8 cellular contexts compared by ENCODE assay signal in the genomic region with DNA sequence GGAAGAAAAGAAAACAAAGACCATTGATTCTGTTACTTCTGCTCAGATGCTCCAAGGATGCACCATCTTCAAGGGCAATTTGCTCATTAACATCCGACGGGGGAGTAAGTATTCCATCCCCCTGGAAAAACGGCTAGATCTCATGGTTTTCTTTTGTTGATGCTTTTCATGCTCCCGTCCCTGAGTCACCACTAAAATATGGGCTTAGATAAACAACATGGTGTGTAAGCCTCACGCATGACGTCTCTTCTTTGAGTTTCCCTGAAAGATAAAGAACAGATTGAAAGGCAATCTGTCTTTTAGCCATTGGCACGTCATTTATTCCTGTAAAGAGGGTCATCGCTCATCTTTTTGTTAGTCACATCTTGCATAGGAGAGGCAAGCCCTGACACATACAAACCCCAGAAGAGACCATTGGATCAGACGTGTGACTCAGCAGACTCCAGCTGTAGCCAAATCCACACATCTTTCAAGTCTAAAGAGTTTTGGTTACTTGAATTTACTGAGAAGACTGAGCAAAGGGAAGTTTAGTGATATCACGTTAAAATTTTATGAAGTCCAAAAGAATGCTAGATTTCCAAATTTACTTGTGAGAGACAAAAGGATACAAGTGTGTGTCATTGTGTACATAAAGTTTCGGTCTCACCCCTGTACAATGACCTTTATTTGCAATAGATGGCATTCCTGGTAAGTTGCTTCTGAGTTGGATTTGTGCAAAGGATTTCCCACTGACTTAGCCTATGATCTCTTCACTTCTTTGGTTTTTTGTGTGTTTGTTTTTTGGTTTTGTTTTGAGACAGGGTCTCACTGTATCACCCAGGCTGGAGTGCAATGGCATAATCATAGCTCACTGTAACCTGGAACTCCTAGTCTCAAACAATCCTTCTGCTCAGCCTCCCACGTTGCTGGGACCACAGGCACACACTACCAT.
DNase-seq lines count a peak whose midpoint lies in the region; ATAC-seq, FAIRE-seq and TF ChIP-seq lines count a peak whose summit lies in the region.

No MANE protein-coding gene starts in this region.

- peaks cover 60% of the 10 kb centered on the region for H3F3A ChIP-seq in smooth muscle cell (ENCODE audit: low read depth)

- peak overlapping the region; percentile 90 for H3K9ac ChIP-seq in smooth muscle cell (ENCODE audit: low read depth)

- H3K36me3 ChIP-seq in smooth muscle cell (ENCODE audit: low read depth) (no peaks in the 10 kb centered on the region), small intestine (ENCODE audit: control insufficient read depth in 2 of 2, insufficient read depth in 2 of 2, low read length in 2 of 2) (no peaks in the 10 kb centered on the region)

- H2AFZ ChIP-seq in smooth muscle cell (ENCODE audit: low read depth) = no peak overlapping the region

- peak overlapping the region; percentile 97 for H3K27ac ChIP-seq in smooth muscle cell (ENCODE audit: low read depth)
- H3K27ac ChIP-seq in small intestine (ENCODE audit: low read depth in 1 of 2, low read length in 1 of 2) = peak overlapping the region in 1 of 2 donors; percentile 83

- peak overlapping the region; percentile 84 for H3K4me2 ChIP-seq in smooth muscle cell

- 2% methylated on average over 12 of the region's 12 CpGs for WGBS in smooth muscle cell (ENCODE audit: low lambda C conversion rate)
- whole genome bisulfite sequencing in small intestine, 3 donors = 63 to 86% (median 82%) methylated on average over 12 of the region's 12 CpGs

- H3K4me3 Mint-ChIP-seq in glutamatergic neuron (ENCODE audit: unreplicated experiment) = no peak overlapping the region
- no peak overlapping the region for H3K4me3 Mint-ChIP-seq in activated CD4-positive, alpha-beta memory T cell treated with anti-CD3 and anti-CD28 coated beads for 36 hours

- DNase-seq in HCEC 1CT (peak; percentile 99), SW480 (ENCODE audit: low spot score) (peak; percentile 90), glutamatergic neuron (no peak), smooth muscle cell (lab: John Stamatoyannopoulos, UW; ENCODE audit: unreplicated experiment) (no peak), small intestine (no peak), activated gamma-delta T cell (lab: John Stamatoyannopoulos, UW) (no peak)
- no peak for DNase-seq in activated CD4-positive, alpha-beta memory T cell treated with anti-CD3 and anti-CD28 coated beads for 36 hours

- POLR2A ChIA-PET in activated CD4-positive, alpha-beta memory T cell treated with anti-CD3 and anti-CD28 coated beads for 36 hours (lab: Charles Lee) = no interaction called here

- peaks cover 7% of the 10 kb centered on the region for H3K9me3 Mint-ChIP-seq in glutamatergic neuron (ENCODE audit: unreplicated experiment)
- no peaks in the 10 kb centered on the region for H3K9me3 Mint-ChIP-seq in activated CD4-positive, alpha-beta memory T cell treated with anti-CD3 and anti-CD28 coated beads for 36 hours

- peaks cover 27% of the 10 kb centered on the region for H3K79me2 ChIP-seq in smooth muscle cell (ENCODE audit: low read depth)

- no peaks in the 10 kb centered on the region for H4K20me1 ChIP-seq in smooth muscle cell (ENCODE audit: low read depth)

- H3K4me1 ChIP-seq in smooth muscle cell (ENCODE audit: low read depth) (peaks cover 55% of the 10 kb centered on the region), small intestine (ENCODE audit: control insufficient read depth in 2 of 2, insufficient read depth in 1 of 2, low read depth in 1 of 2, low read length in 1 of 2) (no peaks in the 10 kb centered on the region)

- intact Hi-C loops in activated CD4-positive, alpha-beta memory T cell treated with anti-CD3 and anti-CD28 coated beads for 36 hours (cut with micrococcal nuclease) = no loop called here

- H3K9me3 ChIP-seq in smooth muscle cell (replicated peaks; ENCODE audit: low read depth) = no peaks in the 10 kb centered on the region
- H3K9me3 ChIP-seq in small intestine (ENCODE audit: control insufficient read depth, low read depth) = no peaks in the 10 kb centered on the region

- no peak for TF ChIP-seq CTCF in glutamatergic neuron (IDR thresholded peaks at IDR 0.05; ENCODE audit: partially characterized antibody, unreplicated experiment)
- no peak for TF ChIP-seq CTCF in smooth muscle cell (IDR thresholded peaks at IDR 0.05; ENCODE audit: borderline replicate concordance, insufficient read depth, poor library complexity, severe bottlenecking)

- no peak for ATAC-seq in GM21528 (IDR thresholded peaks at IDR 0.05; ENCODE audit: low FRiP score, unreplicated experiment)

- CTCF ChIA-PET in activated CD4-positive, alpha-beta memory T cell treated with anti-CD3 and anti-CD28 coated beads for 36 hours (lab: Charles Lee) = no interaction called here

- H3K27ac Mint-ChIP-seq in glutamatergic neuron (ENCODE audit: unreplicated experiment) = peak overlapping the region; percentile 11
- H3K27ac Mint-ChIP-seq in activated CD4-positive, alpha-beta memory T cell treated with anti-CD3 and anti-CD28 coated beads for 36 hours = no peak overlapping the region

- peaks cover 13% of the 10 kb centered on the region for H3K27me3 Mint-ChIP-seq in glutamatergic neuron (ENCODE audit: unreplicated experiment)
- no peaks in the 10 kb centered on the region for H3K27me3 Mint-ChIP-seq in activated CD4-positive, alpha-beta memory T cell treated with anti-CD3 and anti-CD28 coated beads for 36 hours

- H3K4me3 ChIP-seq in smooth muscle cell = peak overlapping the region; percentile 0
- H3K4me3 ChIP-seq in small intestine (ENCODE audit: low read depth in 1 of 2, low read length in 2 of 2) = no peak overlapping the region

- FAIRE-seq in small intestine (lab: Jason Lieb, UNC) = no peak

- H3K4me1 Mint-ChIP-seq in glutamatergic neuron (ENCODE audit: low read depth, unreplicated experiment) = peaks cover 36% of the 10 kb centered on the region
- peaks cover 6% of the 10 kb centered on the region for H3K4me1 Mint-ChIP-seq in activated CD4-positive, alpha-beta memory T cell treated with anti-CD3 and anti-CD28 coated beads for 36 hours (ENCODE audit: low read depth)

- H3K36me3 Mint-ChIP-seq in glutamatergic neuron (ENCODE audit: unreplicated experiment) = peaks cover 19% of the 10 kb centered on the region
- H3K36me3 Mint-ChIP-seq in activated CD4-positive, alpha-beta memory T cell treated with anti-CD3 and anti-CD28 coated beads for 36 hours = peaks cover 7% of the 10 kb centered on the region

- H3K27me3 ChIP-seq in smooth muscle cell (ENCODE audit: low read depth) (no peaks in the 10 kb centered on the region), small intestine (ENCODE audit: control insufficient read depth in 2 of 2, insufficient read depth in 2 of 2, low read length in 2 of 2) (no peaks in the 10 kb centered on the region)

Comparison
In these comparisons a context has a peak if more than half of its experiments do, and no peak if none do; other contexts are left out.
1. DNase-seq: peak in HCEC 1CT (single experiment) and SW480 (single experiment); none in glutamatergic neuron (single experiment), smooth muscle cell (single experiment), small intestine (single experiment), activated gamma-delta T cell (single experiment) and activated CD4-positive, alpha-beta memory T cell treated with anti-CD3 and anti-CD28 coated beads for 36 hours (single experiment).